Comparison of ENCODE assay signal across 9 cellular contexts in genomic region chr2:64716569-64716968, GRCh38.
"Had no signal": no experiment of that assay in that cellular context is flagged by ENCODE, and none has a peak within 500 bp of the region (broad histone marks: within the 10 kb centered on the region; RNA-seq: fewer than 3 reads in every experiment).

No MANE protein-coding gene starts in this region.

- H3K36me3 ChIP-seq: left lung, ovary, stomach, tibial artery, vagina had no signal

- H3K27ac ChIP-seq: left lung, ovary, skin epidermis, stomach, tibial artery, vagina had no signal

- DNase-seq: central memory CD4-positive, alpha-beta T cell; effector memory CD8-positive, alpha-beta T cell; left lung; ovary; stomach; tibial artery had no signal

- H3K4me1 ChIP-seq: tibial artery had no signal

- H3K9me3 ChIP-seq: left lung, ovary, stomach, tibial artery, vagina had no signal

- ATAC-seq: activated CD4-positive, CD25-positive, alpha-beta regulatory T cell treated with anti-CD3 and anti-CD28 coated beads, Interleukin-2, amount 50 U/mL, for 24 hours; effector memory CD8-positive, alpha-beta T cell; left lung had no signal

- H3K4me3 ChIP-seq: left lung, ovary, skin epidermis, stomach, tibial artery, vagina had no signal
